In genomic region chr21:27649746-27650145, GRCh38 we compare ENCODE assay signal across 31 cellular contexts.
A peak's percentile ranks its signal among the peaks of the same experiment; 100 is the strongest.
DNase-seq lines count a peak whose midpoint lies in the region; ATAC-seq and TF ChIP-seq lines count a peak whose summit lies in the region.
"Had no signal": no experiment of that assay in that cellular context is flagged by ENCODE, and none has a peak within 500 bp of the region (broad histone marks: within the 10 kb centered on the region; RNA-seq: fewer than 3 reads in every experiment).

No MANE protein-coding gene starts in this region.

- peaks cover 5% of the 10 kb centered on the region for H3F3A ChIP-seq in SK-N-SH (replicated peaks; ENCODE audit: insufficient read depth)

- dilution Hi-C loops in mammary epithelial cell (cut with HindIII; ENCODE audit: low sequenced_read_pairs), result loop anchor here (5.0 kb wide), 1 partner anchor 77 kb away; no protein-coding TSS in a partner anchor

- WGBS in SK-N-SH (ENCODE audit: low lambda C conversion rate), result 88% methylated on average over 3 of the region's 3 CpGs
- 97% methylated on average over 3 of the region's 3 CpGs for WGBS in mammary epithelial cell (ENCODE audit: low coverage, missing lambda C conversion rate)
- WGBS in transverse colon (ENCODE audit: low coverage in 1 of 2), 2 donors, result 56 to 69% methylated on average over 3 of the region's 3 CpGs

- CTCF ChIA-PET in SK-N-SH (lab: Yijun Ruan, JAX) (interaction anchor here (1.5 kb wide), 1 partner anchor 15 kb away, joined by 3 read pairs; no protein-coding TSS in a partner anchor), mammary epithelial cell (lab: Charles Lee; ENCODE audit: low non-redundant PET) (no interaction called here)

- H3K79me2 ChIP-seq in SK-N-SH (ENCODE audit: insufficient read depth), result no peaks in the 10 kb centered on the region
- no peaks in the 10 kb centered on the region for H3K79me2 ChIP-seq in mammary epithelial cell (ENCODE audit: insufficient read depth, low read length)

- in situ Hi-C loops in mammary epithelial cell (cut with MboI; ENCODE audit: low sequenced_read_pairs in 2 of 2), result loop anchor here in 1 of 2 donors (5.0 kb wide), 1 partner anchor 77 kb away; no protein-coding TSS in a partner anchor
- in situ Hi-C loops in transverse colon (cut with MboI; ENCODE audit: low pct_ligation_motif_present in 1 of 4, low pct_unique_long_range_greater_than_20kb in 1 of 4, low sequenced_read_pairs in 3 of 4), result no loop called here

- no peaks in the 10 kb centered on the region for H3K9me2 ChIP-seq in SK-N-SH

- H3K4me1 ChIP-seq in SK-N-SH (ENCODE audit: control insufficient read depth in 1 of 2, insufficient read depth in 2 of 2, low read depth in 1 of 2, low read length in 1 of 2) (peaks cover 0 to 6% of the 10 kb centered on the region in 2 experiments; a peak in 2 of 4 replicates), mammary epithelial cell (ENCODE audit: insufficient read depth, low read length) (peaks cover 49% of the 10 kb centered on the region), transverse colon (no peaks in the 10 kb centered on the region)
- H3K4me1 ChIP-seq: prostate gland, tibial nerve had no signal

- no peak overlapping the region for H3K4me2 ChIP-seq in SK-N-SH
- no peak overlapping the region for H3K4me2 ChIP-seq in mammary epithelial cell (ENCODE audit: insufficient read depth, low read depth, low read length)

- H4K20me1 ChIP-seq in SK-N-SH (ENCODE audit: insufficient read depth) (no peaks in the 10 kb centered on the region), mammary epithelial cell (ENCODE audit: insufficient read depth, low read length) (no peaks in the 10 kb centered on the region)

- POLR2A ChIA-PET in SK-N-SH (lab: Yijun Ruan, JAX), result no interaction called here

- DNase-seq in SK-N-SH (no peak), mammary epithelial cell (peak; percentile 40), foreskin fibroblast (peak; percentile 14 to 39), Right ventricle myocardium superior (no peak), transverse colon (no peak)
- DNase-seq: activated CD4-positive, alpha-beta T cell treated with anti-CD3 and anti-CD28 coated beads, Interleukin-2, amount 50 U/mL, for 1 hour; activated CD4-positive, CD25-positive, alpha-beta regulatory T cell; activated naive CD4-positive, alpha-beta T cell; activated T-cell treated with anti-CD3 and anti-CD28 coated beads, Interleukin-2, amount 50 U/mL, for 1 hour; C1 segment of cervical spinal cord; COR-L47; DMS53; dorsolateral prefrontal cortex; islet precursor cell; Karpas-422; midbrain; MV-4-11; naive thymus-derived CD8-positive, alpha-beta T cell; NCI-H1436 treated with DMSO at 0.1 percent for 48 hours; SJCRH30; stimulated activated CD4-positive, alpha-beta T cell treated with anti-CD3 and anti-CD28 coated beads, Interleukin-15, amount 100 ng/mL, for 24 hours; stimulated activated CD4-positive, alpha-beta T cell treated with anti-CD3 and anti-CD28 coated beads, Interleukin-4, amount 100 ng/mL, for 4 hours; T-helper 1 cell had no signal

- no peak for ATAC-seq in SK-N-SH treated with all-trans-retinoic acid at 6 μM for 48 hours
- ATAC-seq in Right ventricle myocardium superior (ENCODE audit: poor library complexity), result no peak
- no peak for ATAC-seq in GM19351 (IDR thresholded peaks at IDR 0.05; ENCODE audit: unreplicated experiment)
- no peak for ATAC-seq in esophagus mucosa
- ATAC-seq: HepG2; naive thymus-derived CD8-positive, alpha-beta T cell; sciatic nerve had no signal

- no TSS peak for BruUV-seq in mammary epithelial cell (replicated peaks; lab: Mats Ljungman, UMichigan)

- H3K27me3 ChIP-seq in SK-N-SH (ENCODE audit: insufficient read depth), result no peaks in the 10 kb centered on the region
- no peaks in the 10 kb centered on the region for H3K27me3 ChIP-seq in mammary epithelial cell (ENCODE audit: insufficient read depth, low read length)
- no peaks in the 10 kb centered on the region for H3K27me3 ChIP-seq in transverse colon
- H3K27me3 ChIP-seq: dorsolateral prefrontal cortex, SJCRH30, tibial nerve had no signal

- H3K9me3 ChIP-seq in SK-N-SH, result no peaks in the 10 kb centered on the region
- H3K9me3 ChIP-seq in mammary epithelial cell (replicated peaks; ENCODE audit: insufficient read depth, low read length), result no peaks in the 10 kb centered on the region
- no peaks in the 10 kb centered on the region for H3K9me3 ChIP-seq in transverse colon
- H3K9me3 ChIP-seq: prostate gland, SJCRH30, tibial nerve had no signal

- no peak for TF ChIP-seq RAD21 in SK-N-SH (IDR thresholded peaks at IDR 0.05; ENCODE audit: low read length)

- H3K27ac ChIP-seq in SK-N-SH (ENCODE audit: low read depth in 2 of 2, low read length in 1 of 2), result peak overlapping the region in 1 of 2 experiments; percentile 94; a peak in 2 of 4 replicates
- peak overlapping the region; percentile 98 for H3K27ac ChIP-seq in mammary epithelial cell (ENCODE audit: insufficient read depth, low read depth, low read length)
- no peak overlapping the region for H3K27ac ChIP-seq in transverse colon
- H3K27ac ChIP-seq: 22Rv1, dorsolateral prefrontal cortex, prostate gland, SJCRH30, tibial nerve had no signal

- no peak overlapping the region for H2AFZ ChIP-seq in SK-N-SH (ENCODE audit: low read depth)
- no peak overlapping the region for H2AFZ ChIP-seq in mammary epithelial cell (ENCODE audit: low read depth, low read length)

- no peak for TF ChIP-seq POLR2A in transverse colon (IDR thresholded peaks at IDR 0.05)

- H3K36me3 ChIP-seq in SK-N-SH (replicated peaks in 1 of 2; ENCODE audit: control insufficient read depth in 1 of 2, insufficient read depth in 2 of 2, low read length in 1 of 2), result no peaks in the 10 kb centered on the region
- H3K36me3 ChIP-seq in mammary epithelial cell (ENCODE audit: insufficient read depth, low read length), result no peaks in the 10 kb centered on the region
- no peaks in the 10 kb centered on the region for H3K36me3 ChIP-seq in transverse colon
- H3K36me3 ChIP-seq: prostate gland, SJCRH30, tibial nerve had no signal

- H3K4me3 ChIP-seq in SK-N-SH (ENCODE audit: low read depth in 2 of 2, low read length in 1 of 2), result no peak overlapping the region
- no peak overlapping the region for H3K4me3 ChIP-seq in mammary epithelial cell (replicated peaks in 1 of 3; ENCODE audit: insufficient read depth in 1 of 3, low read depth in 2 of 3, low read length in 3 of 3)
- H3K4me3 ChIP-seq in foreskin fibroblast (ENCODE audit: low read depth in 1 of 2, low read length in 2 of 2), result no peak overlapping the region
- H3K4me3 ChIP-seq in transverse colon, result no peak overlapping the region
- H3K4me3 ChIP-seq: dorsolateral prefrontal cortex, prostate gland, SJCRH30, tibial nerve had no signal

- intact Hi-C loops in mammary epithelial cell (cut with micrococcal nuclease), result loop anchor here (1.0 to 2.0 kb wide), 2 partner anchors 31 to 79 kb away; no protein-coding TSS in a partner anchor
- intact Hi-C loops in Right ventricle myocardium superior (cut with DNase I), result no loop called here
- intact Hi-C loops in transverse colon (cut with DNase I; ENCODE audit: low total_unique reads), result no loop called here

- TF ChIP-seq EP300 in SK-N-SH (IDR thresholded peaks at IDR 0.05; ENCODE audit: borderline replicate concordance in 1 of 2, low read depth in 1 of 2, low read length in 1 of 2) (no peak), transverse colon (IDR thresholded peaks at IDR 0.05; ENCODE audit: low read depth) (no peak)

- no peak for TF ChIP-seq CTCF in SK-N-SH (IDR thresholded peaks at IDR 0.05)
- no peak for TF ChIP-seq CTCF in mammary epithelial cell (conservative IDR thresholded peaks at IDR 0.05 in 1 of 2, IDR thresholded peaks at IDR 0.05 in 1 of 2; ENCODE audit: extremely low read depth in 1 of 2, insufficient read depth in 1 of 2, low read depth in 1 of 2, low read length in 2 of 2)
- TF ChIP-seq CTCF in foreskin fibroblast (IDR thresholded peaks at IDR 0.05; ENCODE audit: low read depth, low read length), result no peak
- no peak for TF ChIP-seq CTCF in transverse colon (IDR thresholded peaks at IDR 0.05)

- H3K9ac ChIP-seq in SK-N-SH (peak overlapping the region; percentile 12; the same call in 1 of the 2 replicates), mammary epithelial cell (ENCODE audit: insufficient read depth, low read length) (no peak overlapping the region)

TF ChIP-seq in SK-N-SH, 30 proteins besides CTCF, POLR2A, EP300 and RAD21 (continues in another document):
- TF ChIP-seq PBX3 (IDR thresholded peaks at IDR 0.05), result no peak

TF ChIP-seq in SK-N-SH treated with all-trans-retinoic acid at 6 μM for 48 hours, 23 proteins besides CTCF, POLR2A, EP300 and RAD21 (continues in another document):
- TF ChIP-seq GLIS3 (CRISPR knock-in tag; IDR thresholded peaks at IDR 0.05) (no peak), ZNF565 (CRISPR knock-in tag; conservative IDR thresholded peaks at IDR 0.05; ENCODE audit: low read depth) (no peak), CSDC2 (CRISPR knock-in tag; IDR thresholded peaks at IDR 0.05) (no peak), TSHZ2 (CRISPR knock-in tag; IDR thresholded peaks at IDR 0.05) (no peak)

Comparison
In these comparisons a context has a peak if more than half of its experiments do, and no peak if none do; other contexts are left out.
1. DNase-seq: peak in mammary epithelial cell (single experiment) and foreskin fibroblast (2 of 2); none in SK-N-SH (single experiment), Right ventricle myocardium superior (single experiment) and transverse colon (single experiment).